Comparison of ENCODE assay signal across 23 cellular contexts in genomic region chr3:149296972-149297371, GRCh38.
"Had no signal": no experiment of that assay in that cellular context is flagged by ENCODE, and none has a peak within 500 bp of the region (broad histone marks: within the 10 kb centered on the region; RNA-seq: fewer than 3 reads in every experiment).

No MANE protein-coding gene starts in this region.

- H3K36me3 Mint-ChIP-seq: activated naive CD4-positive, alpha-beta T cell treated with anti-CD3 and anti-CD28 coated beads, Interleukin-2, amount 50 U/mL, for 72 hours; naive B cell; stimulated activated effector memory CD8-positive, alpha-beta T cell treated with anti-CD3 and anti-CD28 coated beads, Interleukin-12 subunit alpha, Interleukin-12 subunit beta, amount 100 ng/mL, for 72 hours had no signal

- H3K9me3 Mint-ChIP-seq: activated naive CD4-positive, alpha-beta T cell treated with anti-CD3 and anti-CD28 coated beads, Interleukin-2, amount 50 U/mL, for 72 hours; stimulated activated effector memory CD8-positive, alpha-beta T cell treated with anti-CD3 and anti-CD28 coated beads, Interleukin-12 subunit alpha, Interleukin-12 subunit beta, amount 100 ng/mL, for 72 hours; stimulated activated naive CD8-positive, alpha-beta T cell treated with anti-CD3 and anti-CD28 coated beads, Interleukin-15, amount 100 ng/mL, for 72 hours; T-helper 2 cell treated with Interferon-gamma antibody and Interleukin-4, amounts not matched to agents 5 μg/mL and 100 μg/mL, for 36 hours had no signal

- FAIRE-seq: bronchial epithelial cell, small intestine, urothelium cell line had no signal

- H3K4me1 Mint-ChIP-seq: naive B cell; stimulated activated naive CD8-positive, alpha-beta T cell treated with anti-CD3 and anti-CD28 coated beads, Interleukin-15, amount 100 ng/mL, for 72 hours had no signal

- H3K4me3 Mint-ChIP-seq: activated CD8-positive, alpha-beta T cell treated with anti-CD3 and anti-CD28 coated beads, Interleukin-2, amount 10 ng/mL, durations not matched to agents 7 days and 5 days; endodermal cell; naive B cell; stimulated activated effector memory CD8-positive, alpha-beta T cell treated with anti-CD3 and anti-CD28 coated beads, Interleukin-12 subunit alpha, Interleukin-12 subunit beta, amount 100 ng/mL, for 72 hours; stimulated activated naive CD8-positive, alpha-beta T cell treated with anti-CD3 and anti-CD28 coated beads, Interleukin-15, amount 100 ng/mL, for 72 hours; T-helper 2 cell treated with Interferon-gamma antibody and Interleukin-4, amounts not matched to agents 5 μg/mL and 100 μg/mL, for 36 hours had no signal

- DNase-seq: activated CD4-positive, alpha-beta T cell treated with anti-CD3 and anti-CD28 coated beads for 1 hour; activated CD4-positive, alpha-beta T cell treated with anti-CD3 and anti-CD28 coated beads, Interleukin-2, amount 50 U/mL, for 1 hour; activated gamma-delta T cell treated with Interleukin-2 at 50 U/mL for 16 hours; adrenal gland; cerebellar nuclear complex; endodermal cell; lower lobe of right lung; mesendoderm; mucosa of descending colon; naive B cell; nucleus accumbens; posterior cingulate gyrus; right lobe of liver; small intestine; stimulated activated CD4-positive, alpha-beta T cell treated with anti-CD3 and anti-CD28 coated beads, Interleukin-2, amount 100 ng/mL, for 24 hours; stimulated activated naive CD8-positive, alpha-beta T cell treated with anti-CD3 and anti-CD28 coated beads, Interleukin-15, amount 100 ng/mL, for 72 hours; transverse colon had no signal

- H3K27ac ChIP-seq: adrenal gland, lower lobe of right lung, right lobe of liver, transverse colon had no signal

- H3K27ac Mint-ChIP-seq: activated CD8-positive, alpha-beta T cell treated with anti-CD3 and anti-CD28 coated beads, Interleukin-2, amount 10 ng/mL, durations not matched to agents 7 days and 5 days; activated naive CD4-positive, alpha-beta T cell treated with anti-CD3 and anti-CD28 coated beads, Interleukin-2, amount 50 U/mL, for 72 hours; endodermal cell; naive B cell; stimulated activated effector memory CD8-positive, alpha-beta T cell treated with anti-CD3 and anti-CD28 coated beads, Interleukin-12 subunit alpha, Interleukin-12 subunit beta, amount 100 ng/mL, for 72 hours; stimulated activated naive CD8-positive, alpha-beta T cell treated with anti-CD3 and anti-CD28 coated beads, Interleukin-15, amount 100 ng/mL, for 72 hours; T-helper 2 cell treated with Interferon-gamma antibody and Interleukin-4, amounts not matched to agents 5 μg/mL and 100 μg/mL, for 36 hours had no signal
